In the genomic region with DNA sequence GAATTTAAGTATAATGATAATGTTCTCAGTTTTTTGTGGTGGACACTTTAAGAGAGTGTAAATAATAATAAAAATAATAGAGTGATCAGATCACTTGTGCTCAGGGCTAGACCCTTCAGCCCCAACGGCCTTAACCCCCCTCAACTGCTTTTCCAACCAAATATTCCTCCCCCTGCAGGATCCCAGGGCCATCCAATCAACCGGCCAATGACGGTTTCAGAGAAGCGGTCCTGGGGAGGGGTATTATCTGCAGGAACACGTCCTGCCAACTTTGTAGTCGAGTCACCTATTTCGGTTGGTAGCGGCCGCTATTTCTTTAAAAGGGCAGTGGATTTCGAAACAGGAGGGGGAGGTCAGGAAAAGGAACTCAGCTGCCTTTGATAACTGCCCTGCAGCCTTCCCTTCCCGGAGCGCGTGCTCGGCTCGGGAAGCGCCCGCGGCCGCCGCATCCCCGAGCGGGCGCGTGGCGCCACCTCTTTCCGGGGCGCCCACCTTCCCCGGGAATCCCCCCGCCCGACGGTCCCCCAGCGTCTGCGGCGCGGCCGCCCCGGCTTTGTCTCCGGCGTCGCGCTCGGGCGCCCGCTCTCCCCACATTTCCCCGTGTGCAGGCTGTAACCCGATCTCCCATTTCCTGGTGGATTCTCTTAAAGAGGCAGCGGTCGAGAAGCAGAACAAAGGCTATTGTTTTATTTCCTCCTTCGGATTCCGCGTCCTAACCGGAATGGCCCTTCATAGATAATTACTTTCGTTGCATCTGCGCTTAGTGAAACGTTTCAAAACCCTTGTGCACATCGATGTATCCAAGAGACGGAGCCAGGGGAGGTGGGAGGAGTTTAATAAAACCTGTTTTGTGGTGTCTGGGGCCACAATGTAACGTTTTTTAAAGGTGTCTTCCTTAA, we compare ENCODE assay signal across 8 cellular contexts. TPM values are rescaled to one million over a fixed set of nuclear protein-coding genes. Genes with fewer than 3 reads are reported as not detected.
DNase-seq lines count a peak whose midpoint lies in the region; ATAC-seq and TF ChIP-seq lines count a peak whose summit lies in the region.

No MANE protein-coding gene starts in this region.

- peaks cover 18 to 26% of the 10 kb centered on the region in 2 donors for H3K4me1 ChIP-seq in duodenal mucosa (ENCODE audit: control insufficient read depth in 1 of 2, insufficient read depth in 2 of 2, low read length in 2 of 2)

- TF ChIP-seq POLR2A in lower leg skin (IDR thresholded peaks at IDR 0.05), result no peak

- TF ChIP-seq CTCF in C4-2B (conservative IDR thresholded peaks at IDR 0.05) (no peak), lower leg skin (IDR thresholded peaks at IDR 0.05) (no peak)

- no peaks in the 10 kb centered on the region for H3K27me3 ChIP-seq in duodenal mucosa (ENCODE audit: control insufficient read depth in 1 of 2, insufficient read depth in 2 of 2, low read length in 2 of 2)

- peak overlapping the region; percentile 35 to 93 for H3K9ac ChIP-seq in duodenal mucosa (ENCODE audit: low read depth in 1 of 2, low read length in 2 of 2)

- DNase-seq in NCI-H526 (lab: John Stamatoyannopoulos, UW), result peak; percentile 94 to 95
- peak; percentile 52 to 61 for DNase-seq in activated CD4-positive, alpha-beta T cell treated with anti-CD3 and anti-CD28 coated beads, Interleukin-2, amount 50 U/mL, for 4 hours
- DNase-seq in lower leg skin (ENCODE audit: low spot score in 2 of 2), result peak; percentile 68 to 94
- DNase-seq in stimulated activated CD4-positive, alpha-beta T cell treated with anti-CD3 and anti-CD28 coated beads, Interleukin-4, amount 100 ng/mL, for 48 hours (ENCODE audit: low read depth in 2 of 2), result peak; percentile 37 to 43

- intact Hi-C loops in lower leg skin (cut with DNase I; ENCODE audit: low total_unique reads), result no loop called here

- H3K36me3 ChIP-seq in duodenal mucosa (ENCODE audit: control insufficient read depth in 1 of 2, insufficient read depth in 2 of 2, low read length in 2 of 2), result no peaks in the 10 kb centered on the region

- H3K27ac ChIP-seq in C4-2B (peak overlapping the region; percentile 99), duodenal mucosa (ENCODE audit: low read depth, low read length) (peak overlapping the region; percentile 91)

- ATAC-seq in GM19324 (IDR thresholded peaks at IDR 0.05; ENCODE audit: low FRiP score, unreplicated experiment) (peak; percentile 27), HG03442 (IDR thresholded peaks at IDR 0.05; ENCODE audit: unreplicated experiment) (peak; percentile 34)

- 0 to 1% methylated on average over 48 to 55 of the region's 58 CpGs for WGBS in lower leg skin, 2 donors

- H3K9me3 ChIP-seq in duodenal mucosa (ENCODE audit: control insufficient read depth in 1 of 2, low read length in 2 of 2), result no peaks in the 10 kb centered on the region

- H3K4me3 ChIP-seq in duodenal mucosa (ENCODE audit: low read depth in 1 of 2, low read length in 2 of 2), result peak overlapping the region; percentile 76 to 95
- peak overlapping the region; percentile 53 for H3K4me3 ChIP-seq in lower leg skin (ENCODE audit: low read depth, poor library complexity, severe bottlenecking)

RNA-seq across cellular contexts. Expression of a gene that starts 0.7 kb away (rescaled TPM):
- total RNA-seq in lower leg skin, result 10 to 100 TPM; 17.7 to 27.1 (median 25.0) TPM

Comparison
In these comparisons a context has a peak if more than half of its experiments do, and no peak if none do; other contexts are left out.
1. Peak in every context shown above with its lines: DNase-seq, ATAC-seq, H3K4me3 ChIP-seq and H3K27ac ChIP-seq.
2. DNase-seq: peak in every context shown above with its lines; median percentile 94 in NCI-H526; 81 in lower leg skin; 56 in activated CD4-positive, alpha-beta T cell treated with anti-CD3 and anti-CD28 coated beads, Interleukin-2, amount 50 U/mL, for 4 hours; 40 in stimulated activated CD4-positive, alpha-beta T cell treated with anti-CD3 and anti-CD28 coated beads, Interleukin-4, amount 100 ng/mL, for 48 hours.